1 cellular context compared by ENCODE assay signal in genomic region chr10:103163766-103164403, GRCh38.
TF ChIP-seq lines count a peak whose summit lies in the region.
"Not testable (repeated sequence)": the region's sequence is repeated elsewhere in the genome, so short reads cannot be mapped to it uniquely, and the experiment has no call there.

No MANE protein-coding gene starts in this region.

TF ChIP-seq in HepG2, 621 proteins besides CTCF, POLR2A, EP300 and RAD21:
- not testable (repeated sequence) for TF ChIP-seq SOX13, NR2F6, SOX6 (IDR thresholded peaks at IDR 0.05)
- TF ChIP-seq SOX13 (CRISPR knock-in tag; conservative IDR thresholded peaks at IDR 0.05 in 1 of 2, IDR thresholded peaks at IDR 0.05 in 1 of 2) (peak in 1 of 2 experiments; percentile 41; a peak in 1 of 4 replicates), ZFP90 (CRISPR knock-in tag; IDR thresholded peaks at IDR 0.05; ENCODE audit: borderline replicate concordance) (peak; percentile 76; the same call in 1 of the 2 replicates), ZNF770 (CRISPR knock-in tag; IDR thresholded peaks at IDR 0.05) (peak; percentile 71; the same call in 1 of the 2 replicates), CEBPG (CRISPR knock-in tag; IDR thresholded peaks at IDR 0.05) (0 out of 2 replicates have a peak, but pooled peaks have one; percentile 41), NR2F6 (CRISPR knock-in tag; IDR thresholded peaks at IDR 0.05) (peak; percentile 30; the same call in 1 of the 2 replicates), CEBPB (IDR thresholded peaks at IDR 0.05; ENCODE audit: borderline replicate concordance, low read depth, low read length) (peak; percentile 59; the same call in 1 of the 2 replicates), SOX6 (CRISPR knock-in tag; IDR thresholded peaks at IDR 0.05) (peak; percentile 37; the same call in 1 of the 2 replicates)
